Comparison of ENCODE assay signal across 5 cellular contexts in the genomic region with DNA sequence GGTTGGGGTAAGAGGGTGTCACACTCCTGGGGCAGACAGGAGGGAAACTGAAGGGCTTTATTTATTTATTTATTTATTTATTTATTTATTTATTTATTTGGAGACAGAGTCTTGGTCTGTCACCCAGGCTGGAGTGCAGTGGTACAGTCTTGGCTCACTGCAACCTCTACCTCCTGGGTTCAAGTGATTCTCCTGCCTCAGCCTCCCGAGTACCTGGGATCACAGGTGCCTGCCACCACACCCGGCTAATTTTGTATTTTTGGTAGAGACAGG. TPM values are rescaled to one million over a fixed set of nuclear protein-coding genes. Genes with fewer than 3 reads are reported as not detected.
DNase-seq lines count a peak whose midpoint lies in the region; ATAC-seq, FAIRE-seq and TF ChIP-seq lines count a peak whose summit lies in the region.
"Not testable (repeated sequence)": the region's sequence is repeated elsewhere in the genome, so short reads cannot be mapped to it uniquely, and the experiment has no call there.

No MANE protein-coding gene starts in this region.

- H3K4me1 Mint-ChIP-seq in neural progenitor cell, result not testable (repeated sequence)

- 31% methylated on average over 2 of the region's 2 CpGs for WGBS in A549 (ENCODE audit: missing lambda C conversion rate)

- peak overlapping the region; percentile 78 for H3K27ac Mint-ChIP-seq in neural progenitor cell

- TF ChIP-seq POLR2A in A549 (IDR thresholded peaks at IDR 0.05; ENCODE audit: low read length), result not testable (repeated sequence)

- H3K4me3 Mint-ChIP-seq in neural progenitor cell, result peak overlapping the region; percentile 1

- H3K79me2 ChIP-seq in neural progenitor cell (ENCODE audit: low read depth), result not testable (repeated sequence)

- DNase-seq in A549 (ENCODE audit: low read depth in 1 of 2, low spot score in 1 of 2); neural progenitor cell (ENCODE audit: low spot score): not testable (repeated sequence)
- peak; percentile 14 for DNase-seq in mesenteric fat pad (ENCODE audit: low spot score)
- DNase-seq in posterior vena cava (ENCODE audit: low spot score), result peak; percentile 16

- H3K9me3 Mint-ChIP-seq in neural progenitor cell, result not testable (repeated sequence)

- H3K27me3 ChIP-seq in neural progenitor cell, result not testable (repeated sequence)

- FAIRE-seq in A549 (lab: Jason Lieb, UNC), result not testable (repeated sequence)

- not testable (repeated sequence) for TF ChIP-seq RAD21 in A549 (conservative IDR thresholded peaks at IDR 0.05 in 1 of 2, IDR thresholded peaks at IDR 0.05 in 1 of 2)

- CTCF ChIA-PET in A549 (lab: Yijun Ruan, JAX); HEK293 (lab: Yijun Ruan, JAX): not testable (repeated sequence)

- H3F3A ChIP-seq in neural progenitor cell (ENCODE audit: low read depth), result not testable (repeated sequence)

- H2AFZ ChIP-seq in neural progenitor cell (replicated peaks), result not testable (repeated sequence)

- not testable (repeated sequence) for ATAC-seq in A549

- not testable (repeated sequence) for H3K4me1 ChIP-seq in A549; HEK293 (ENCODE audit: control insufficient read depth, insufficient read depth, low read length); neural progenitor cell

- not testable (repeated sequence) for H3K27ac ChIP-seq in A549; HEK293 (ENCODE audit: extremely low read depth, low read depth, low read length); neural progenitor cell

- not testable (repeated sequence) for H3K27me3 Mint-ChIP-seq in neural progenitor cell (ENCODE audit: insufficient read depth, low read depth)

- TF ChIP-seq EP300 in A549 (IDR thresholded peaks at IDR 0.05), result not testable (repeated sequence)

- not testable (repeated sequence) for H3K4me3 ChIP-seq in A549; HEK293 (ENCODE audit: low read depth, low read length); neural progenitor cell

- not testable (repeated sequence) for H3K36me3 Mint-ChIP-seq in neural progenitor cell

- not testable (repeated sequence) for H3K36me3 ChIP-seq in HEK293 (ENCODE audit: control insufficient read depth in 2 of 2, insufficient read depth in 1 of 2, low read length in 2 of 2); neural progenitor cell

- TF ChIP-seq CTCF in A549 (IDR thresholded peaks at IDR 0.05); HEK293 (tag by site-specific recombination; IDR thresholded peaks at IDR 0.05); neural progenitor cell (IDR thresholded peaks at IDR 0.05): not testable (repeated sequence)

- POLR2A ChIA-PET in A549 (lab: Yijun Ruan, JAX); HEK293 (lab: Yijun Ruan, JAX): not testable (repeated sequence)

- intact Hi-C loops in posterior vena cava (cut with DNase I), result loop anchor here in 1 of 2 donors (10.0 kb wide), 1 partner anchor 701 kb away; no protein-coding TSS in a partner anchor

- H3K4me2 ChIP-seq in A549, neural progenitor cell: not testable (repeated sequence)

- not testable (repeated sequence) for H3K9me3 ChIP-seq in A549; HEK293 (ENCODE audit: control insufficient read depth, insufficient read depth, low read depth, low read length); neural progenitor cell (ENCODE audit: low read depth)

- not testable (repeated sequence) for H3K9ac ChIP-seq in neural progenitor cell

- not testable (repeated sequence) for H4K20me1 ChIP-seq in neural progenitor cell (ENCODE audit: low read depth)

TF ChIP-seq in A549, 52 proteins besides CTCF, POLR2A, EP300 and RAD21:
- peak; percentile 52 for TF ChIP-seq ZC3H11A (IDR thresholded peaks at IDR 0.05)

TF ChIP-seq in HEK293, 187 proteins besides CTCF, POLR2A, EP300 and RAD21 (continues in another document):
- TF ChIP-seq ZBTB8A (tag by site-specific recombination; IDR thresholded peaks at IDR 0.05) (peak; percentile 50; the same call in 1 of the 2 replicates), ZXDB (tag by site-specific recombination; IDR thresholded peaks at IDR 0.05) (0 out of 2 replicates have a peak, but pooled peaks have one; percentile 17), ZBTB11 (tag by site-specific recombination; conservative IDR thresholded peaks at IDR 0.05; ENCODE audit: low read depth) (0 out of 2 replicates have a peak, but pooled peaks have one; percentile 31), ZNF426 (tag by site-specific recombination; IDR thresholded peaks at IDR 0.05) (peak; percentile 63), ZNF555 (tag by site-specific recombination; conservative IDR thresholded peaks at IDR 0.05) (peak; percentile 41; the same call in 1 of the 2 replicates), ZNF394 (tag by site-specific recombination; IDR thresholded peaks at IDR 0.05; ENCODE audit: borderline replicate concordance) (peak; percentile 88; the same call in 1 of the 2 replicates), ZBTB21 (tag by site-specific recombination; IDR thresholded peaks at IDR 0.05) (0 out of 2 replicates have a peak, but pooled peaks have one; percentile 16), ZNF629 (tag by site-specific recombination; IDR thresholded peaks at IDR 0.05) (peak; percentile 44; the same call in 1 of the 2 replicates), ZNF266 (tag by site-specific recombination; IDR thresholded peaks at IDR 0.05; ENCODE audit: low read depth) (0 out of 2 replicates have a peak, but pooled peaks have one; percentile 45), SP3 (tag by site-specific recombination; IDR thresholded peaks at IDR 0.05) (peak; percentile 27; the same call in 1 of the 2 replicates), ZNF140 (tag by site-specific recombination; IDR thresholded peaks at IDR 0.05) (peak; percentile 58)

RNA-seq across cellular contexts. Expression of gene ZRANB1, which starts 57.7 kb away (rescaled TPM):
- polyA plus RNA-seq in A549 (2011; rRNA removed) (18.4 and 19.5 TPM in 2 replicates), A549 (2017; fragmentation: RNase III; extraction: RNeasy Plus Mini Kit Qiagen cat#74134 plus additional on column Dnase treatment) (7.2 to 8.0 TPM (median 7.9 TPM) in 3 replicates)
- polyA plus RNA-seq in A549 (2012; cell fraction: cytosol; rRNA removed), result 4.2 TPM in 2 replicates
- 2.0 and 3.3 TPM in 2 replicates for polyA plus RNA-seq in A549 (2012; cell fraction: nucleus; rRNA removed)
- polyA minus RNA-seq in A549 (2011; rRNA and poly(A)+ RNA removed), result 16.3 and 18.0 TPM in 2 replicates
- total RNA-seq in mesenteric fat pad (28.0 TPM), neural progenitor cell (ENCODE audit: low replicate concordance) (16.8 and 21.8 TPM in 2 replicates), posterior vena cava (10 to 100 TPM; 19.8 to 26.9 TPM)
